Comparison of ENCODE assay signal across 8 cellular contexts in genomic region chr1:168470821-168471473, GRCh38.
DNase-seq lines count a peak whose midpoint lies in the region; ATAC-seq and TF ChIP-seq lines count a peak whose summit lies in the region.

No MANE protein-coding gene starts in this region.

- DNase-seq in DMS53 (lab: John Stamatoyannopoulos, UW) (peak; percentile 70), MG63 (peak; percentile 60), myocyte (ENCODE audit: low read depth) (peak; percentile 90), cerebellar cortex (ENCODE audit: low spot score) (no peak), NCI-H2081 treated with DMSO at 0.1 percent for 48 hours (lab: John Stamatoyannopoulos, UW) (no peak)

- no peak overlapping the region for H3K4me3 ChIP-seq in MG63

- H3K9me3 Mint-ChIP-seq in brain = peaks cover 4 to 19% (median 12%) of the 10 kb centered on the region in 5 experiments

- TF ChIP-seq CTCF in brain (conservative IDR thresholded peaks at IDR 0.05) = no peak

- no peaks in the 10 kb centered on the region for H3K36me3 ChIP-seq in MG63

- H3K4me1 Mint-ChIP-seq in brain = peaks cover 45% of the 10 kb centered on the region

- no peaks in the 10 kb centered on the region for H3K27me3 ChIP-seq in MG63

- ATAC-seq in HG03025 (IDR thresholded peaks at IDR 0.05; ENCODE audit: low FRiP score, unreplicated experiment) (no peak), HG03469 (IDR thresholded peaks at IDR 0.05; ENCODE audit: unreplicated experiment) (no peak)

- no peaks in the 10 kb centered on the region for H3K27me3 Mint-ChIP-seq in brain

- H3K27ac Mint-ChIP-seq in brain = peak overlapping the region in 3 of 5 experiments; percentile 15 to 84 (median 72)

- peaks cover 6% of the 10 kb centered on the region for H3K9me3 ChIP-seq in MG63

- no peaks in the 10 kb centered on the region for H3K36me3 Mint-ChIP-seq in brain

- peak overlapping the region in 1 of 5 experiments; percentile 43 for H3K4me3 Mint-ChIP-seq in brain

Comparison
In these comparisons a context has a peak if more than half of its experiments do, and no peak if none do; other contexts are left out.
1. DNase-seq: peak in DMS53 (single experiment), MG63 (single experiment) and myocyte (single experiment); none in cerebellar cortex (single experiment) and NCI-H2081 treated with DMSO at 0.1 percent for 48 hours (single experiment).